17 cellular contexts compared by ENCODE assay signal in the genomic region with DNA sequence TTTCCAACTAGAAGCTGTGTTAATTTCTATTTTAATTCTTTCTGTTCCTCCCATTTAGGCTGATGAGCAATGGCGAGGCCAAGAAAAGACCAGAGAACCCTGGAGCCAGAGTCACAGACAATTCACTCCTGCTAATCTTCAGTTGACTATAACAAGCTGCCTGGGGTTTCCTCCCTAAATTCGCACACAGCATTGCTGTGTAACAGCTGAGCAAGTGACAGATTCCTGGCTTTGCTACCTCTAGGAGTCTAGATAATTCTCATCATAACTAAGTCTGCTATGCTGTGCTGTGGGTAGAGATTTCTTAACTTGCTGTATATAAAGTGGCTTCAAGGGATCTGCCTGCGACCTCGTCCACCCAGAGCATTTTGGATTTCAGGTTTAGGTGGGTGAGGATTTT.
"Had no signal": no experiment of that assay in that cellular context is flagged by ENCODE, and none has a peak within 500 bp of the region (broad histone marks: within the 10 kb centered on the region; RNA-seq: fewer than 3 reads in every experiment).

No MANE protein-coding gene starts in this region.

- H3K27ac ChIP-seq: colonic mucosa, esophagus squamous epithelium, gastroesophageal sphincter, suprapubic skin, thyroid gland had no signal

- H3K4me3 Mint-ChIP-seq: natural killer cell treated with Interleukin-12 subunit alpha and Interleukin-12 subunit beta and Interleukin-15 and Interleukin-18, amount 100 ng/mL, for 72 hours; type B pancreatic cell had no signal

- ATAC-seq: gastroesophageal sphincter; natural killer cell treated with Interleukin-12 subunit alpha and Interleukin-12 subunit beta and Interleukin-15 and Interleukin-18, amount 100 ng/mL, for 72 hours; stimulated activated naive CD8-positive, alpha-beta T cell treated with anti-CD3 and anti-CD28 coated beads, Interleukin-15, Interleukin-2, amounts not matched to agents 100 U/mL and 50 U/mL, for 24 hours had no signal

- H3K36me3 ChIP-seq: colonic mucosa, esophagus squamous epithelium, gastroesophageal sphincter, suprapubic skin, thyroid gland had no signal

- H3K27me3 ChIP-seq: colonic mucosa, esophagus squamous epithelium, gastroesophageal sphincter, hepatocyte, suprapubic skin, thyroid gland had no signal

- H3K4me1 ChIP-seq: colonic mucosa, esophagus squamous epithelium, suprapubic skin had no signal

- H3K4me3 ChIP-seq: colonic mucosa, esophagus squamous epithelium, gastroesophageal sphincter, hepatocyte, mucosa of descending colon, smooth muscle cell, suprapubic skin, thyroid gland had no signal

- H3K9me3 ChIP-seq: colonic mucosa, esophagus squamous epithelium, gastroesophageal sphincter, mucosa of descending colon, suprapubic skin, thyroid gland had no signal

- H3K36me3 Mint-ChIP-seq: natural killer cell treated with Interleukin-12 subunit alpha and Interleukin-12 subunit beta and Interleukin-15 and Interleukin-18, amount 100 ng/mL, for 72 hours had no signal

- H3K9me3 Mint-ChIP-seq: natural killer cell treated with Interleukin-12 subunit alpha and Interleukin-12 subunit beta and Interleukin-15 and Interleukin-18, amount 100 ng/mL, for 72 hours had no signal

- H3K27me3 Mint-ChIP-seq: type B pancreatic cell had no signal

- H3K27ac Mint-ChIP-seq: natural killer cell treated with Interleukin-12 subunit alpha and Interleukin-12 subunit beta and Interleukin-15 and Interleukin-18, amount 100 ng/mL, for 72 hours; type B pancreatic cell had no signal

- DNase-seq: colonic mucosa; dermis blood vessel endothelial cell; esophagus squamous epithelium; foreskin fibroblast; kidney; left cardiac atrium; mammary epithelial cell; mucosa of descending colon; stimulated activated CD4-positive, alpha-beta T cell treated with anti-CD3 and anti-CD28 coated beads, Interleukin-2, amount 100 ng/mL, for 48 hours; stimulated activated naive CD8-positive, alpha-beta T cell treated with anti-CD3 and anti-CD28 coated beads, Interleukin-15, Interleukin-2, amounts not matched to agents 100 U/mL and 50 U/mL, for 24 hours; thyroid gland had no signal
